In the genomic region with DNA sequence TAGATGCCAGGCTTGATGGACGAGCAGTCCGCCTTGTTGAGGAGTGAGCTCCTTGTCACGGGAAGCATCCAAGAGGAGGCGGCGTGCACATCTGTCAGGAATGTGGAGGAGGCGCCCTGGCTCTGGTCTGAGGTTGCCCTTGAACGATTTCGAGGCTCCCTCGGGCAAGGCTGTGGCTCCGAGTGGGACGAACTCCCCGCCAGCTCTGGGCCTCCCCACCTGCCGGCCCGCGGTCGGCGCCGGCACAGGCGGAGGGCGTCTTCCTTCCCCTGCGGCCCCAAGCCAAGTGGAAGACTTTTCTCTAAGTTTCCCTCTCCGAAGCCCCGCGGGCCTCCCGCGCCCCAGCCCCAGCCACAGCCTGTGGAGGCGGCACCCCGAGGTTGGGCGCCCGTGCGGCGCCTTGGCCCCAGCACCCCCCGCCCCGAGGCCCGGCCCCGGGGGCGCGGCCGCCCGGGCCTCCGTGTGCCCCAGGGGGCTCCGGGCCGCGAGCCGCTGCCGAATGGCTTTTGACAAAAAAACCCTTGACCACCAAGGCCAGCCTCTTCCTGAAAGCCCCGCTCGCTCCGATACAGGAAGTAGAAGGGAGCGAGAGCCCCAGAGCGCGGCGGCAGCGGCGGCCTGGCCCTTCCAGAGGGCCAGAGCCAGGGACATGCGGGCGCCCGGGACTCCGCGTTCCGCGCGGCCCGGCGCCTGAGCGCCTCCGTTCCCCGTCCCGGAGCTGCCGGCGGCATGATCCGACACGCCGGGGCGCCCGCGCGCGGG, we compare ENCODE assay signal across 1 cellular context.
A peak's percentile ranks its signal among the peaks of the same experiment; 100 is the strongest.
TF ChIP-seq lines count a peak whose summit lies in the region.

Gene RIN3, plus strand, starts transcription at position 578 of the 762 bp plus-strand sequence. Its CDS starts 152 bp downstream, at position 730.

TF ChIP-seq in H1, 55 proteins besides CTCF, POLR2A, EP300 and RAD21:
- no peak for TF ChIP-seq TCF12 (IDR thresholded peaks at IDR 0.05; ENCODE audit: low read depth, low read length)
- TF ChIP-seq PHF8 (conservative IDR thresholded peaks at IDR 0.05; ENCODE audit: low read depth, low read length) = no peak; the same call in 1 of the 2 replicates
- no peak for TF ChIP-seq TAF7 (optimal IDR thresholded peaks at IDR 0.05; ENCODE audit: borderline replicate concordance, low read depth, low read length)
- TF ChIP-seq GTF2F1 (IDR thresholded peaks at IDR 0.05; ENCODE audit: borderline replicate concordance, low read depth, low read length) = no peak
- peak; percentile 56; the same call in 1 of the 2 replicates for TF ChIP-seq TAF1 (IDR thresholded peaks at IDR 0.05; ENCODE audit: low read depth, low read length)
- TF ChIP-seq NRF1 (IDR thresholded peaks at IDR 0.05; ENCODE audit: low read depth, low read length) = no peak
- peak; percentile 98 for TF ChIP-seq KDM1A (IDR thresholded peaks at IDR 0.05; ENCODE audit: borderline replicate concordance, low read length)
- TF ChIP-seq CHD2 (IDR thresholded peaks at IDR 0.05; ENCODE audit: low read length) = no peak
- TF ChIP-seq KDM4A (IDR thresholded peaks at IDR 0.05; ENCODE audit: low read depth, low read length, severe bottlenecking) = no peak
- TF ChIP-seq RXRA (IDR thresholded peaks at IDR 0.05; ENCODE audit: insufficient read depth, low read depth, low read length) = no peak
- TF ChIP-seq JUN (IDR thresholded peaks at IDR 0.05; ENCODE audit: low read depth, low read length) = no peak
- no peak for TF ChIP-seq POU5F1 (IDR thresholded peaks at IDR 0.05; ENCODE audit: low read depth, low read length)
- TF ChIP-seq, protein P1, sequence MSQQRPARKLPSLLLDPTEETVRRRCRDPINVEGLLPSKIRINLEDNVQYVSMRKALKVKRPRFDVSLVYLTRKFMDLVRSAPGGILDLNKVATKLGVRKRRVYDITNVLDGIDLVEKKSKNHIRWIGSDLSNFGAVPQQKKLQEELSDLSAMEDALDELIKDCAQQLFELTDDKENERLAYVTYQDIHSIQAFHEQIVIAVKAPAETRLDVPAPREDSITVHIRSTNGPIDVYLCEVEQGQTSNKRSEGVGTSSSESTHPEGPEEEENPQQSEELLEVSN (IDR thresholded peaks at IDR 0.05) = peak; percentile 8; the same call in 1 of the 2 replicates
- TF ChIP-seq, protein P2, sequence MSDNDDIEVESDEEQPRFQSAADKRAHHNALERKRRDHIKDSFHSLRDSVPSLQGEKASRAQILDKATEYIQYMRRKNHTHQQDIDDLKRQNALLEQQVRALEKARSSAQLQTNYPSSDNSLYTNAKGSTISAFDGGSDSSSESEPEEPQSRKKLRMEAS (IDR thresholded peaks at IDR 0.05) = 0 out of 2 replicates have a peak, but pooled peaks have one; percentile 32
- TF ChIP-seq MAFK (IDR thresholded peaks at IDR 0.05; ENCODE audit: low read depth, low read length) = no peak
- TF ChIP-seq FOSL1 (IDR thresholded peaks at IDR 0.05; ENCODE audit: insufficient read depth, low read depth, low read length) = no peak
- TF ChIP-seq CEBPB (IDR thresholded peaks at IDR 0.05; ENCODE audit: low read depth, low read length) = no peak
- TF ChIP-seq SRF (IDR thresholded peaks at IDR 0.05; ENCODE audit: low read depth, low read length) = no peak
- TF ChIP-seq HDAC2 (IDR thresholded peaks at IDR 0.05; ENCODE audit: borderline replicate concordance in 1 of 2, low read depth in 2 of 2, low read length in 2 of 2) = peak in 1 of 2 experiments; percentile 89; a peak in 1 of 4 replicates
- no peak for TF ChIP-seq CBX5 (IDR thresholded peaks at IDR 0.05; ENCODE audit: low read depth, low read length)
- TF ChIP-seq TBP (IDR thresholded peaks at IDR 0.05; ENCODE audit: low read depth, low read length) = no peak
- TF ChIP-seq HDAC6 (IDR thresholded peaks at IDR 0.05; ENCODE audit: low read depth, low read length) = no peak
- peak; percentile 11; the same call in 1 of the 2 replicates for TF ChIP-seq RBBP5 (IDR thresholded peaks at IDR 0.05; ENCODE audit: borderline replicate concordance, low read depth, low read length)
- TF ChIP-seq NANOG (IDR thresholded peaks at IDR 0.05; ENCODE audit: insufficient read depth, low read depth, low read length, poor library complexity, severe bottlenecking) = no peak
- no peak for TF ChIP-seq CBX8 (IDR thresholded peaks at IDR 0.05; ENCODE audit: borderline replicate concordance, low read depth, low read length)
- TF ChIP-seq EGR1 (IDR thresholded peaks at IDR 0.05; ENCODE audit: borderline replicate concordance, low read depth, low read length) = no peak
TF ChIP-seq in H1: peak in this region for 6.
